Comparison of ENCODE assay signal across 2 cellular contexts in genomic region chr11:59528741-59529140, GRCh38.
TF ChIP-seq lines count a peak whose summit lies in the region.

No MANE protein-coding gene starts in this region.

TF ChIP-seq in GM23338, 12 proteins besides CTCF, POLR2A, EP300 and RAD21:
- TF ChIP-seq NANOG (IDR thresholded peaks at IDR 0.05; ENCODE audit: borderline replicate concordance) (no peak), CREB1 (CRISPR knock-in tag; IDR thresholded peaks at IDR 0.05; ENCODE audit: low read depth) (no peak), ZNF331 (CRISPR knock-in tag; IDR thresholded peaks at IDR 0.05; ENCODE audit: low read depth) (no peak)
TF ChIP-seq in GM23338: peak in this region for 0.

TF ChIP-seq in GM12878, 131 proteins besides CTCF, POLR2A, EP300 and RAD21:
- TF ChIP-seq ZBTB4 (CRISPR knock-in tag; IDR thresholded peaks at IDR 0.05) (no peak), CEBPZ (IDR thresholded peaks at IDR 0.05; ENCODE audit: low read depth, low read length) (no peak), GATAD2B (conservative IDR thresholded peaks at IDR 0.05; ENCODE audit: low read depth) (no peak), NFYA (IDR thresholded peaks at IDR 0.05; ENCODE audit: borderline replicate concordance, low read depth, low read length) (no peak), RAD51 (IDR thresholded peaks at IDR 0.05) (no peak), KAT2A (conservative IDR thresholded peaks at IDR 0.05; ENCODE audit: control insufficient read depth, low read depth, low read length) (no peak), BRCA1 (IDR thresholded peaks at IDR 0.05; ENCODE audit: low read depth, low read length) (no peak), BCL3 (IDR thresholded peaks at IDR 0.05; ENCODE audit: borderline replicate concordance, insufficient read depth, low read depth, low read length, poor library complexity, severe bottlenecking) (no peak), GABPA (IDR thresholded peaks at IDR 0.05; ENCODE audit: low read depth) (no peak), E4F1 (IDR thresholded peaks at IDR 0.05; ENCODE audit: borderline replicate concordance, partially characterized antibody) (no peak), SMAD1 (IDR thresholded peaks at IDR 0.05; ENCODE audit: low read depth, partially characterized antibody) (no peak), ZNF207 (IDR thresholded peaks at IDR 0.05; ENCODE audit: borderline replicate concordance) (no peak), FOS (IDR thresholded peaks at IDR 0.05; ENCODE audit: borderline replicate concordance, extremely low read depth, insufficient read length) (no peak), RUNX3 (IDR thresholded peaks at IDR 0.05; ENCODE audit: low read length) (no peak), RBBP5 (conservative IDR thresholded peaks at IDR 0.05) (no peak), MEF2A (IDR thresholded peaks at IDR 0.05; ENCODE audit: insufficient read depth, low read depth, low read length) (no peak), POU2F2 (IDR thresholded peaks at IDR 0.05; ENCODE audit: borderline replicate concordance, low read depth, low read length) (no peak), NFXL1 (IDR thresholded peaks at IDR 0.05; ENCODE audit: borderline replicate concordance) (no peak), SPI1 (IDR thresholded peaks at IDR 0.05; ENCODE audit: borderline replicate concordance, insufficient read depth, low read depth, low read length) (no peak), MYB (IDR thresholded peaks at IDR 0.05; ENCODE audit: borderline replicate concordance, low read depth, low read length) (no peak)
TF ChIP-seq in GM12878: peak in this region for 0.
